ENCODE assay signal across 23 cellular contexts in the genomic region with DNA sequence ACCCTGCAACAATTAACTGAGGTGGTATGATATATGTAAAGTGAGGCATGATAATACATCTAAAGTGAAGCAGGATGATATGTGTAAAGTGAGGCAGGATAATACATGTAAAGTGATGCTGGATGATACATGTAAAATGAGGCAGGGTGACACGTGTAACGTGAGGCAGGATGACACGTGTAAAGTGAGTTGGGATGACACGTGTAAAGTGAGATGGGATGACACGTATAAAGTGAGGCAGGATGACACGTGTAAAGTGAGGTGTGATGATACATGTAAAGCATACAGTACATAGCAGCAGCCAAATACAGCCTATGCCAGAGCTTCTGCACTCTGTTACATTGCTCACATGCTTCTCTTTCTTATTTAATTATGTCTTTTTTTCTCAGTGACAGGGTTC.
DNase-seq lines count a peak whose midpoint lies in the region; ATAC-seq, FAIRE-seq and TF ChIP-seq lines count a peak whose summit lies in the region.
"Had no signal": no experiment of that assay in that cellular context is flagged by ENCODE, and none has a peak within 500 bp of the region (broad histone marks: within the 10 kb centered on the region; RNA-seq: fewer than 3 reads in every experiment).

No MANE protein-coding gene starts in this region.

- TF ChIP-seq RAD21 in IMR-90 (IDR thresholded peaks at IDR 0.05; ENCODE audit: low read length): no peak

- TF ChIP-seq CTCF in IMR-90 (conservative IDR thresholded peaks at IDR 0.05; ENCODE audit: low read depth, low read length) (no peak), heart left ventricle (IDR thresholded peaks at IDR 0.05) (no peak)

- H3K36me3 ChIP-seq in IMR-90 (ENCODE audit: control insufficient read depth, insufficient read depth, low read length): no peaks in the 10 kb centered on the region
- no peaks in the 10 kb centered on the region for H3K36me3 ChIP-seq in heart left ventricle
- H3K36me3 ChIP-seq: BE2C; BLaER1 treated with 17β-estradiol and CSF1 and Interleukin-3, amounts not matched to agents 10 nM and 100 nM had no signal

- no peak overlapping the region for H2AFZ ChIP-seq in IMR-90 (replicated peaks; ENCODE audit: low read length, poor library complexity)

- CTCF ChIA-PET in IMR-90 (lab: Yijun Ruan, JAX): no interaction called here

- intact Hi-C loops in IMR-90 (cut with micrococcal nuclease) (no loop called here), heart left ventricle (cut with DNase I) (no loop called here)

- FAIRE-seq in GM12891 (lab: Jason Lieb, UNC): peak; percentile 35
- FAIRE-seq: A549, D721Med, GM12892 had no signal

- no peak overlapping the region for H2BK5ac ChIP-seq in IMR-90 (ENCODE audit: low read depth, low read length, poor library complexity, severe bottlenecking)

- H4K91ac ChIP-seq in IMR-90 (ENCODE audit: insufficient read depth, low read depth, low read length): no peak overlapping the region

- no peak overlapping the region for H3K18ac ChIP-seq in IMR-90 (ENCODE audit: low read depth, low read length)

- H3K27ac ChIP-seq in IMR-90 (ENCODE audit: insufficient read depth, low read length) (no peak overlapping the region), heart left ventricle (no peak overlapping the region)
- H3K27ac ChIP-seq: A549; BLaER1 treated with 17β-estradiol and CSF1 and Interleukin-3, amounts not matched to agents 10 nM and 100 nM had no signal

- no peak overlapping the region for H3K56ac ChIP-seq in IMR-90 (ENCODE audit: extremely low read depth, insufficient read depth, low read length)

- H2AK9ac ChIP-seq in IMR-90 (replicated peaks; ENCODE audit: low read depth, low read length, poor library complexity): no peak overlapping the region

- no peak overlapping the region for H2BK120ac ChIP-seq in IMR-90 (ENCODE audit: low read depth, low read length)

- TF ChIP-seq POLR2A in GM12891 (IDR thresholded peaks at IDR 0.05; ENCODE audit: low read depth, low read length): no peak
- TF ChIP-seq POLR2A in IMR-90 (IDR thresholded peaks at IDR 0.05; ENCODE audit: low read depth, low read length): no peak
- TF ChIP-seq POLR2A in heart left ventricle (IDR thresholded peaks at IDR 0.05): no peak

- 100% methylated on average over 3 of the region's 6 CpGs; no CpG with 5 or more reads in 1 of the 2 experiments for WGBS in IMR-90 (ENCODE audit: extremely low coverage in 2 of 2, insufficient read length in 1 of 2), 2 experiments
- 95% methylated on average over 6 of the region's 6 CpGs for WGBS in heart left ventricle, 4 donors

- H3K9me3 ChIP-seq in IMR-90 (ENCODE audit: control insufficient read depth, insufficient read depth, low read length) (peaks cover 7% of the 10 kb centered on the region), heart left ventricle (peaks cover 0 to 13% (median 5%) of the 10 kb centered on the region in 12 donors)
- H3K9me3 ChIP-seq: BE2C had no signal

- no peak for DNase-seq in GM12891 (ENCODE audit: insufficient read length, low spot score)
- no peak for DNase-seq in IMR-90
- DNase-seq in mesenteric fat pad (ENCODE audit: low spot score): peak; percentile 16
- DNase-seq in heart left ventricle: no peak
- DNase-seq: 8988T; ACHN; AML-193; BE2C; CD4-positive, alpha-beta T cell; CD8-positive, alpha-beta memory T cell; DMS 273 treated with DMSO at 0.1 percent for 48 hours; DMS79; EL; GDM1; GOT3; H7; HCEC 1CT had no signal

- dilution Hi-C loops in IMR-90 (cut with HindIII; ENCODE audit: low sequenced_read_pairs, unreplicated experiment): no loop called here

- no peaks in the 10 kb centered on the region for H3K79me1 ChIP-seq in IMR-90 (ENCODE audit: low read depth in 1 of 2, low read length in 2 of 2)

- no TSS peak for BruUV-seq in IMR-90 (replicated peaks; lab: Mats Ljungman, UMichigan)

- H3K4me1 ChIP-seq in IMR-90 (ENCODE audit: control insufficient read depth, insufficient read depth, low read length) (no peaks in the 10 kb centered on the region), heart left ventricle (peaks cover 0 to 3% (median 0%) of the 10 kb centered on the region in 12 donors)
- H3K4me1 ChIP-seq: A549, BE2C had no signal

- 0 out of 2 replicates have a peak, but pooled peaks cover 2% of the 10 kb centered on the region for H3K9me1 ChIP-seq in IMR-90 (ENCODE audit: insufficient read depth, low read length)

- H3K4me2 ChIP-seq in IMR-90 (ENCODE audit: low read depth, low read length): no peak overlapping the region
- H3K4me2 ChIP-seq: A549; BLaER1 treated with 17β-estradiol and CSF1 and Interleukin-3, amounts not matched to agents 10 nM and 100 nM had no signal

- no peak overlapping the region for H3K4ac ChIP-seq in IMR-90 (ENCODE audit: low read depth, low read length)

- no peak overlapping the region for H3K14ac ChIP-seq in IMR-90 (replicated peaks; ENCODE audit: low read depth, low read length)

- no peak overlapping the region for H4K8ac ChIP-seq in IMR-90 (ENCODE audit: low read depth in 2 of 2, low read length in 2 of 2)

- H3K23ac ChIP-seq in IMR-90 (ENCODE audit: low read depth, low read length): no peak overlapping the region

- H4K20me1 ChIP-seq in IMR-90 (ENCODE audit: insufficient read depth, low read length): no peaks in the 10 kb centered on the region
- H4K20me1 ChIP-seq: BLaER1 treated with 17β-estradiol and CSF1 and Interleukin-3, amounts not matched to agents 10 nM and 100 nM had no signal

- no peak overlapping the region for H3K9ac ChIP-seq in IMR-90 (ENCODE audit: low read depth, low read length)
- H3K9ac ChIP-seq: BLaER1 treated with 17β-estradiol and CSF1 and Interleukin-3, amounts not matched to agents 10 nM and 100 nM had no signal

- no peak overlapping the region for H2BK15ac ChIP-seq in IMR-90 (ENCODE audit: low read depth, low read length)

- in situ Hi-C loops in IMR-90 (cut with MboI; ENCODE audit: low sequenced_read_pairs): no loop called here

- no peak overlapping the region for H2BK20ac ChIP-seq in IMR-90 (ENCODE audit: low read depth, low read length)

- H2AK5ac ChIP-seq in IMR-90 (ENCODE audit: low read depth, low read length): peak overlapping the region; percentile 32; the same call in 1 of the 2 replicates

- ATAC-seq in IMR-90 (ENCODE audit: low read depth): no peak
- no peak for ATAC-seq in HG02885 (IDR thresholded peaks at IDR 0.05; ENCODE audit: poor library complexity, unreplicated experiment)
- ATAC-seq in heart left ventricle: no peak
- no peak for ATAC-seq in GM21390 (IDR thresholded peaks at IDR 0.05; ENCODE audit: unreplicated experiment)
- ATAC-seq: A549 had no signal

- POLR2A ChIA-PET in IMR-90 (lab: Charles Lee; ENCODE audit: unreplicated experiment): no interaction called here

- H4K5ac ChIP-seq in IMR-90 (ENCODE audit: low read depth, low read length): no peak overlapping the region

- H3K27me3 ChIP-seq in IMR-90 (ENCODE audit: control insufficient read depth, insufficient read depth, low read length) (peaks cover 7% of the 10 kb centered on the region; the same call in 1 of the 2 replicates), heart left ventricle (peaks cover 0 to 54% (median 8%) of the 10 kb centered on the region in 9 donors)
- H3K27me3 ChIP-seq: BLaER1 treated with 17β-estradiol and CSF1 and Interleukin-3, amounts not matched to agents 10 nM and 100 nM had no signal

- H3K4me3 ChIP-seq in IMR-90 (ENCODE audit: insufficient read depth, low read depth, low read length) (no peak overlapping the region), heart left ventricle (no peak overlapping the region)
- H3K4me3 ChIP-seq: A549; BLaER1 treated with 17β-estradiol and CSF1 and Interleukin-3, amounts not matched to agents 10 nM and 100 nM had no signal

TF ChIP-seq in GM12891, 5 proteins besides CTCF, POLR2A, EP300 and RAD21:
- TF ChIP-seq POLR2AphosphoS5 (IDR thresholded peaks at IDR 0.05; ENCODE audit: low read depth, low read length) (no peak), SPI1 (IDR thresholded peaks at IDR 0.05; ENCODE audit: low read depth, low read length) (no peak), POU2F2 (IDR thresholded peaks at IDR 0.05; ENCODE audit: low read depth, low read length) (no peak), PAX5 (IDR thresholded peaks at IDR 0.05; ENCODE audit: insufficient read depth, low read length, severe bottlenecking) (no peak), TAF1 (IDR thresholded peaks at IDR 0.05; ENCODE audit: low read depth, low read length) (no peak)

TF ChIP-seq in IMR-90, 13 proteins besides CTCF, POLR2A, EP300 and RAD21:
- no peak for TF ChIP-seq NFE2L2 (IDR thresholded peaks at IDR 0.05; ENCODE audit: low read depth, low read length)
- TF ChIP-seq, protein P1, sequence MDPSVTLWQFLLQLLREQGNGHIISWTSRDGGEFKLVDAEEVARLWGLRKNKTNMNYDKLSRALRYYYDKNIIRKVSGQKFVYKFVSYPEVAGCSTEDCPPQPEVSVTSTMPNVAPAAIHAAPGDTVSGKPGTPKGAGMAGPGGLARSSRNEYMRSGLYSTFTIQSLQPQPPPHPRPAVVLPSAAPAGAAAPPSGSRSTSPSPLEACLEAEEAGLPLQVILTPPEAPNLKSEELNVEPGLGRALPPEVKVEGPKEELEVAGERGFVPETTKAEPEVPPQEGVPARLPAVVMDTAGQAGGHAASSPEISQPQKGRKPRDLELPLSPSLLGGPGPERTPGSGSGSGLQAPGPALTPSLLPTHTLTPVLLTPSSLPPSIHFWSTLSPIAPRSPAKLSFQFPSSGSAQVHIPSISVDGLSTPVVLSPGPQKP (IDR thresholded peaks at IDR 0.05; ENCODE audit: borderline replicate concordance, low read depth, low read length): no peak
- no peak for TF ChIP-seq MAZ (IDR thresholded peaks at IDR 0.05; ENCODE audit: borderline replicate concordance, low read depth, low read length)
- no peak for TF ChIP-seq SMC3 (IDR thresholded peaks at IDR 0.05; ENCODE audit: low read depth, low read length)
- TF ChIP-seq RCOR1 (IDR thresholded peaks at IDR 0.05; ENCODE audit: insufficient replicate concordance, low read length): no peak
